In genomic region chr5:153043876-153044275, GRCh38 we compare ENCODE assay signal across 16 cellular contexts.
"Had no signal": no experiment of that assay in that cellular context is flagged by ENCODE, and none has a peak within 500 bp of the region (broad histone marks: within the 10 kb centered on the region; RNA-seq: fewer than 3 reads in every experiment).

No MANE protein-coding gene starts in this region.

- H3K4me1 ChIP-seq: ascending aorta, prostate gland, uterus had no signal

- H3K36me3 Mint-ChIP-seq: immature natural killer cell; natural killer cell treated with Interleukin-12 subunit alpha and Interleukin-12 subunit beta and Interleukin-15 and Interleukin-18, amount 100 ng/mL, for 72 hours had no signal

- H3K27me3 Mint-ChIP-seq: central memory CD8-positive, alpha-beta T cell; natural killer cell treated with Interleukin-12 subunit alpha and Interleukin-12 subunit beta and Interleukin-15 and Interleukin-18, amount 100 ng/mL, for 72 hours had no signal

- ATAC-seq: mucosa of descending colon; natural killer cell treated with Interleukin-12 subunit alpha and Interleukin-12 subunit beta and Interleukin-15 and Interleukin-18, amount 100 ng/mL, for 72 hours; sciatic nerve; stimulated activated naive CD8-positive, alpha-beta T cell treated with anti-CD3 and anti-CD28 coated beads, Interleukin-15, Interleukin-2, amounts not matched to agents 100 U/mL and 50 U/mL, for 24 hours had no signal

- H3K4me1 Mint-ChIP-seq: central memory CD8-positive, alpha-beta T cell; immature natural killer cell had no signal

- H3K27me3 ChIP-seq: ascending aorta, uterus had no signal

- DNase-seq: activated CD4-positive, alpha-beta T cell treated with anti-CD3 and anti-CD28 coated beads for 4 hours; activated naive CD4-positive, alpha-beta T cell; effector memory CD4-positive, alpha-beta T cell; glutamatergic neuron; immature natural killer cell; mucosa of descending colon; nucleus accumbens; stimulated activated CD4-positive, alpha-beta T cell treated with anti-CD3 and anti-CD28 coated beads, Interleukin-2, amount 100 ng/mL, for 48 hours; stimulated activated naive CD8-positive, alpha-beta T cell treated with anti-CD3 and anti-CD28 coated beads, Interleukin-15, Interleukin-2, amounts not matched to agents 100 U/mL and 50 U/mL, for 24 hours; uterus had no signal

- H3K27ac Mint-ChIP-seq: activated T-helper 1 cell treated with anti-CD3 and anti-CD28 coated beads, Interleukin-12 subunit alpha, Interleukin-12 subunit beta, Interleukin-2, Interleukin-4 antibody, amounts not matched to agents 30 ng/mL and 10 ng/mL and 1 ng/mL, durations not matched to agents 14 hours and 24 hours and 36 hours; immature natural killer cell; natural killer cell treated with Interleukin-12 subunit alpha and Interleukin-12 subunit beta and Interleukin-15 and Interleukin-18, amount 100 ng/mL, for 72 hours had no signal

- H3K9me3 ChIP-seq: ascending aorta, mucosa of descending colon, prostate gland, uterus had no signal

- H3K4me3 ChIP-seq: ascending aorta, mucosa of descending colon, prostate gland, uterus had no signal

- H3K36me3 ChIP-seq: ascending aorta, prostate gland, uterus had no signal

- H3K4me3 Mint-ChIP-seq: activated T-helper 1 cell treated with anti-CD3 and anti-CD28 coated beads, Interleukin-12 subunit alpha, Interleukin-12 subunit beta, Interleukin-2, Interleukin-4 antibody, amounts not matched to agents 30 ng/mL and 10 ng/mL and 1 ng/mL, durations not matched to agents 14 hours and 24 hours and 36 hours; central memory CD8-positive, alpha-beta T cell; immature natural killer cell; natural killer cell treated with Interleukin-12 subunit alpha and Interleukin-12 subunit beta and Interleukin-15 and Interleukin-18, amount 100 ng/mL, for 72 hours had no signal

- H3K9me3 Mint-ChIP-seq: activated T-helper 1 cell treated with anti-CD3 and anti-CD28 coated beads, Interleukin-12 subunit alpha, Interleukin-12 subunit beta, Interleukin-2, Interleukin-4 antibody, amounts not matched to agents 30 ng/mL and 10 ng/mL and 1 ng/mL, durations not matched to agents 14 hours and 24 hours and 36 hours had no signal

- H3K27ac ChIP-seq: ascending aorta, prostate gland, uterus had no signal
